In genomic region chr1:25774206-25774804, GRCh38 we compare ENCODE assay signal across 10 cellular contexts. TPM values are rescaled to one million over a fixed set of nuclear protein-coding genes. Genes with fewer than 3 reads are reported as not detected.
DNase-seq lines count a peak whose midpoint lies in the region; ATAC-seq and TF ChIP-seq lines count a peak whose summit lies in the region.
"Had no signal": no experiment of that assay in that cellular context is flagged by ENCODE, and none has a peak within 500 bp of the region (broad histone marks: within the 10 kb centered on the region; RNA-seq: fewer than 3 reads in every experiment).

No MANE protein-coding gene starts in this region.

- H3K36me3 Mint-ChIP-seq in CD4-positive, alpha-beta T cell (ENCODE audit: low read depth), result peaks cover 70% of the 10 kb centered on the region
- H3K36me3 Mint-ChIP-seq in WTC11, result no peaks in the 10 kb centered on the region

- DNase-seq in NCI-H1694 (lab: John Stamatoyannopoulos, UW), result peak; percentile 29
- no peak for DNase-seq in NCI-H1694 treated with DMSO at 0.1 percent for 48 hours (lab: John Stamatoyannopoulos, UW)
- no peak for DNase-seq in CD4-positive, alpha-beta T cell
- no peak for DNase-seq in WTC11 (ENCODE audit: low spot score)
- no peak for DNase-seq in right lobe of liver
- no peak for DNase-seq in SIG-M5 (lab: John Stamatoyannopoulos, UW)
- DNase-seq in NCI-H1930 (lab: John Stamatoyannopoulos, UW), result no peak
- DNase-seq in right atrium auricular region (ENCODE audit: low spot score), result no peak

- H3K27ac ChIP-seq in CD4-positive, alpha-beta T cell (ENCODE audit: low read depth, low read length), result peak overlapping the region; percentile 94
- H3K27ac ChIP-seq in right lobe of liver (peak overlapping the region in 2 of 3 donors; percentile 49 to 53), right atrium auricular region (no peak overlapping the region)
- H3K27ac ChIP-seq: colonic mucosa, HL-60 had no signal

- H3K36me3 ChIP-seq in right lobe of liver, result no peaks in the 10 kb centered on the region
- H3K36me3 ChIP-seq in right atrium auricular region, result no peaks in the 10 kb centered on the region
- H3K36me3 ChIP-seq: colonic mucosa had no signal

- no peak for TF ChIP-seq POLR2A in right lobe of liver (IDR thresholded peaks at IDR 0.05)

- no peaks in the 10 kb centered on the region for H3K9me3 ChIP-seq in CD4-positive, alpha-beta T cell (ENCODE audit: control insufficient read depth, low read length)
- no peaks in the 10 kb centered on the region for H3K9me3 ChIP-seq in right lobe of liver
- no peaks in the 10 kb centered on the region for H3K9me3 ChIP-seq in right atrium auricular region
- H3K9me3 ChIP-seq: colonic mucosa had no signal

- TF ChIP-seq CTCF in CD4-positive, alpha-beta T cell (IDR thresholded peaks at IDR 0.05), result no peak
- no peak for TF ChIP-seq CTCF in WTC11 (IDR thresholded peaks at IDR 0.05)
- TF ChIP-seq CTCF in right lobe of liver (IDR thresholded peaks at IDR 0.05), result no peak
- no peak for TF ChIP-seq CTCF in right atrium auricular region (IDR thresholded peaks at IDR 0.05)

- peak overlapping the region; percentile 83 for H3K4me3 Mint-ChIP-seq in CD4-positive, alpha-beta T cell
- no peak overlapping the region for H3K4me3 Mint-ChIP-seq in WTC11

- intact Hi-C loops in CD4-positive, alpha-beta T cell (cut with DNase I, micrococcal nuclease), result loop anchor here (2.0 to 5.0 kb wide), 4 partner anchors 20 to 152 kb away; no protein-coding TSS in a partner anchor
- intact Hi-C loops in right lobe of liver (cut with DNase I), result no loop called here

- peak overlapping the region; percentile 98 for H3K27ac Mint-ChIP-seq in CD4-positive, alpha-beta T cell
- H3K27ac Mint-ChIP-seq in WTC11, result 0 out of 2 replicates have a peak overlapping the region, but pooled peaks have one; percentile 47

- H3K27me3 Mint-ChIP-seq in CD4-positive, alpha-beta T cell, result no peaks in the 10 kb centered on the region
- H3K27me3 Mint-ChIP-seq in WTC11 (ENCODE audit: low read depth), result peaks cover 5% of the 10 kb centered on the region; the same call in 1 of the 2 replicates

- no peaks in the 10 kb centered on the region for H3K9me3 Mint-ChIP-seq in CD4-positive, alpha-beta T cell
- no peaks in the 10 kb centered on the region for H3K9me3 Mint-ChIP-seq in WTC11

- POLR2A ChIA-PET in CD4-positive, alpha-beta T cell (lab: Charles Lee), result interaction anchor here (0.8 to 3.6 kb wide), 42 partner anchors 8 to 541 kb away, joined by 3 to 60 read pairs (median 6); partner anchors contain the start of genes MAN1C1, MTFR1L, RSRP1 and SELENON
- POLR2A ChIA-PET in WTC11 (lab: Charles Lee), result no interaction called here

- no peaks in the 10 kb centered on the region for H3K27me3 ChIP-seq in CD4-positive, alpha-beta T cell (ENCODE audit: control insufficient read depth, insufficient read depth, low read length)
- H3K27me3 ChIP-seq in right lobe of liver, result no peaks in the 10 kb centered on the region
- H3K27me3 ChIP-seq in right atrium auricular region, result no peaks in the 10 kb centered on the region
- H3K27me3 ChIP-seq: colonic mucosa had no signal

- peaks cover 83% of the 10 kb centered on the region for H3K4me1 Mint-ChIP-seq in CD4-positive, alpha-beta T cell (ENCODE audit: low read depth)
- H3K4me1 Mint-ChIP-seq in WTC11, result peaks cover 61% of the 10 kb centered on the region

- no peak for ATAC-seq in CD4-positive, alpha-beta T cell (ENCODE audit: poor library complexity)
- ATAC-seq in WTC11, result no peak
- ATAC-seq in right lobe of liver, result peak in 1 of 4 donors; percentile 3

- WGBS in right lobe of liver (ENCODE audit: insufficient coverage, low coverage, low lambda C conversion rate, missing lambda C conversion rate), result 62% methylated on average over 5 of the region's 13 CpGs

- H3K4me3 ChIP-seq in right lobe of liver (no peak overlapping the region), right atrium auricular region (no peak overlapping the region)
- H3K4me3 ChIP-seq: colonic mucosa had no signal

- H3K4me1 ChIP-seq in right lobe of liver, result peaks cover 0 to 37% (median 17%) of the 10 kb centered on the region in 4 donors
- peaks cover 0 to 26% of the 10 kb centered on the region in 2 donors for H3K4me1 ChIP-seq in right atrium auricular region

- CTCF ChIA-PET in CD4-positive, alpha-beta T cell (lab: Charles Lee), result interaction anchor here (0.7 to 2.4 kb wide), 14 partner anchors 19 to 270 kb away, joined by 3 to 14 read pairs (median 4); no protein-coding TSS in a partner anchor
- CTCF ChIA-PET in WTC11 (lab: Charles Lee), result interaction anchor here (0.6 to 1.4 kb wide), 7 partner anchors 16 to 156 kb away, joined by 3 to 5 read pairs (median 3); partner anchors contain the start of gene SELENON

TF ChIP-seq in WTC11, 78 proteins besides CTCF, POLR2A, EP300 and RAD21:
- TF ChIP-seq, protein P1, sequence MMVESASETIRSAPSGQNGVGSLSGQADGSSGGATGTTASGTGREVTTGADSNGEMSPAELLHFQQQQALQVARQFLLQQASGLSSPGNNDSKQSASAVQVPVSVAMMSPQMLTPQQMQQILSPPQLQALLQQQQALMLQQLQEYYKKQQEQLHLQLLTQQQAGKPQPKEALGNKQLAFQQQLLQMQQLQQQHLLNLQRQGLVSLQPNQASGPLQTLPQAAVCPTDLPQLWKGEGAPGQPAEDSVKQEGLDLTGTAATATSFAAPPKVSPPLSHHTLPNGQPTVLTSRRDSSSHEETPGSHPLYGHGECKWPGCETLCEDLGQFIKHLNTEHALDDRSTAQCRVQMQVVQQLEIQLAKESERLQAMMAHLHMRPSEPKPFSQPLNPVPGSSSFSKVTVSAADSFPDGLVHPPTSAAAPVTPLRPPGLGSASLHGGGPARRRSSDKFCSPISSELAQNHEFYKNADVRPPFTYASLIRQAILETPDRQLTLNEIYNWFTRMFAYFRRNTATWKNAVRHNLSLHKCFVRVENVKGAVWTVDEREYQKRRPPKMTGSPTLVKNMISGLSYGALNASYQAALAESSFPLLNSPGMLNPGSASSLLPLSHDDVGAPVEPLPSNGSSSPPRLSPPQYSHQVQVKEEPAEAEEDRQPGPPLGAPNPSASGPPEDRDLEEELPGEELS (CRISPR knock-in tag; IDR thresholded peaks at IDR 0.05), result no peak
- no peak for TF ChIP-seq TCF7 (CRISPR knock-in tag; IDR thresholded peaks at IDR 0.05; ENCODE audit: low read depth)
- no peak for TF ChIP-seq AR (CRISPR knock-in tag; IDR thresholded peaks at IDR 0.05)
- TF ChIP-seq ELF4 (CRISPR knock-in tag; IDR thresholded peaks at IDR 0.05; ENCODE audit: low read depth), result no peak

RNA-seq across cellular contexts. Expression of gene SELENON, which starts 25.7 kb away (rescaled TPM):
- 10 to 100 TPM; 25.3 to 25.7 TPM for total RNA-seq in CD4-positive, alpha-beta T cell
- total RNA-seq in WTC11 (2021) (80.2 to 99.6 TPM (median 96.0 TPM) in 3 replicates), right lobe of liver (10 to 100 TPM; 11.9 to 21.8 (median 17.8) TPM), right atrium auricular region (10 to 100 TPM; 31.7 to 34.2 TPM)

RNA-seq across cellular contexts. Expression of gene MTFR1L, which starts 45.4 kb away (rescaled TPM):
- total RNA-seq in CD4-positive, alpha-beta T cell, result 10 to 100 TPM; 25.5 to 28.0 TPM
- total RNA-seq in WTC11 (2021) (28.9 to 32.2 TPM (median 30.5 TPM) in 3 replicates), right lobe of liver (10 to 100 TPM; 30.8 to 48.9 (median 43.3) TPM), right atrium auricular region (100 to 1,000 TPM; 154 to 303 TPM)

Comparison
In these comparisons a context has a peak if more than half of its experiments do, and no peak if none do; other contexts are left out.
1. H3K27ac ChIP-seq: peak in CD4-positive, alpha-beta T cell (single experiment) and right lobe of liver (2 of 3); none in right atrium auricular region (0 of 2).
2. intact Hi-C loops: an anchor here in CD4-positive, alpha-beta T cell (2.0 to 5.0 kb wide); none called in right lobe of liver.